Comparison of ENCODE assay signal across 8 cellular contexts in the genomic region with DNA sequence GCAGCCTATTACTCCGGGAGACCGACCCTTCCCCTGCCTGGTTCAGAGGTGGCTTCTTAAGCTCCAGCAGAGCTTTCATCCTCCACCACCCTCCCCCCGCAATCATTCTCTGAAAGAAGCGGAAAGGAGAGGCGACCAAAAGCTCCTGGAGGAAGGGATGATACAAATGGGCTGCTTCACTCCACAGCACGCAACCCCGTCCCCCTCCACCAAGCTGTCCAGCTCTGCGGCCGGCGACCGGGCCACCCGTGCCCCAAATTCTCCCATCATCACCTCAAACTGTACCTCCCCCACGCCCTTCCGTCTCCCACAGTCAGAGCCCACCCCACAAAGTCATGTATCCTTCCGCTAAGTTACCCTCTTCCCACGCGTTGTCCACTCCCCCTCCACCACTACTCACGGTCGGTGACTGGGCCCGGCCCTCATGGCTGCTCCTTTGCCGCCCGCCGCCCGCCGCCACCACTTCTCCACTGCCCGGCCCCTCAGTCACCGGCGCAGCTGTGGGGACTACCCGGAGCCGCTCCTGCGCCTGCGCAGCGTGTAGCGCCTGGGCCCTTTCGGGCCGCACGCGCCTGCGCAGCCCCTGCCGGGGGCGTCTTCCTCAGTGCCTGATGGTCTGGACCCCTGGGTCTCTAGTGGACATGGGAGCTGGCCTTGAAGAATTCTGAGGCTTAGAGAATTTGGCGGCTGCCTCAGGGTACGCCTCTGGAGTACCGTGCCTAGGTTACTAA. TPM values are rescaled to one million over a fixed set of nuclear protein-coding genes. Genes with fewer than 3 reads are reported as not detected.
DNase-seq lines count a peak whose midpoint lies in the region; ATAC-seq and TF ChIP-seq lines count a peak whose summit lies in the region.

A gene with protein sequence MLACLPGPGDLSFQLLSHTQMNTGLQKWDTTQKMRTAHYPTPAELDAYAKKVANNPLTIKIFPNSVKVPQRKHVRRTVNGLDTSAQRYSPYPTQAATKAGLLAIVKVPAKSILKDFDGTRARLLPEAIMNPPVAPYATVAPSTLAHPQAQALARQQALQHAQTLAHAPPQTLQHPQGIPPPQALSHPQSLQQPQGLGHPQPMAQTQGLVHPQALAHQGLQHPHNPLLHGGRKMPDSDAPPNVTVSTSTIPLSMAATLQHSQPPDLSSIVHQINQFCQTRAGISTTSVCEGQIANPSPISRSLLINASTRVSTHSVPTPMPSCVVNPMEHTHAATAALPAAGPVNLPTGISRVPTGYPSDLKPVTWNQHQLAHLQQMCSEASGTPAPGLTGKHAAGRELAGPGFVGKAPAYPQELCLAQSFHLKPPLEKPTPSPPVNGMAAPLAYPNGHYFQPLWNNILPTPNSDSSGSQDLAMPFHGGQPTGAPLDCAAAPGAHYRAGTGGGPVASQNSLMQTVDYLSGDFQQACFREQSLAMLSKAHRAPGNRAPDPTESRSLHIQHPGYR (minus strand): TSS at position 509 of the 731 bp plus-strand sequence. CDS start 76,123 bp downstream, outside the sequence.

- H3K27ac ChIP-seq in Peyer's patch (peak within 1 kb of the TSS; percentile 83 to 96 (median 84)), esophagus muscularis mucosa (replicated peaks in 1 of 4) (peak within 1 kb of the TSS; percentile 75 to 88 (median 83)), muscle layer of colon (ENCODE audit: low read depth, low read length) (peak within 1 kb of the TSS; percentile 59)

- DNase-seq in Caco-2 (peak; percentile 90 to 94), Peyer's patch (peak; percentile 74 to 90 (median 84)), esophagus muscularis mucosa (ENCODE audit: extremely low spot score) (no peak)
- DNase-seq in Jurkat, Clone E6-1 (ENCODE audit: low read depth, low spot score): peak; percentile 70
- peak; percentile 76 for DNase-seq in activated T-cell treated with anti-CD3 and anti-CD28 coated beads, Interleukin-2, amount 50 U/mL, for 4 hours
- peak; percentile 67 for DNase-seq in stimulated activated CD8-positive, alpha-beta memory T cell treated with anti-CD3 and anti-CD28 coated beads, Interleukin-7, amount 100 ng/mL, for 1 hour (ENCODE audit: low read depth in 2 of 2)

- intact Hi-C loops in Caco-2 (cut with micrococcal nuclease; ENCODE audit: unreplicated experiment) (loop anchor here (1.0 kb wide), 1 partner anchor 115 kb away; no protein-coding TSS in a partner anchor), esophagus muscularis mucosa (cut with DNase I) (loop anchor here (5.0 kb wide), 2 partner anchors 35 to 80 kb away; no protein-coding TSS in a partner anchor)

- peak within 1 kb of the TSS; percentile 64 for H3K9ac ChIP-seq in muscle layer of colon (ENCODE audit: low read length)

- H3K36me3 Mint-ChIP-seq in Caco-2 (ENCODE audit: insufficient read depth, unreplicated experiment): peaks cover 4% of the 10 kb centered on the region
- peaks cover 6% of the 10 kb centered on the region for H3K36me3 Mint-ChIP-seq in activated T-cell treated with anti-CD3 and anti-CD28 coated beads, Interleukin-2, amount 50 U/mL, for 4 hours (ENCODE audit: insufficient read depth)

- TF ChIP-seq CTCF in Caco-2 (IDR thresholded peaks at IDR 0.05; ENCODE audit: insufficient read depth in 1 of 2, low read depth in 1 of 2, low read length in 1 of 2, severe bottlenecking in 1 of 2, unreplicated experiment in 1 of 2) (peak in 1 of 2 experiments; percentile 6), Peyer's patch (IDR thresholded peaks at IDR 0.05) (peak in 1 of 6 experiments; percentile 38), esophagus muscularis mucosa (IDR thresholded peaks at IDR 0.05) (peak in 1 of 3 experiments; percentile 39)

- TF ChIP-seq EP300 in esophagus muscularis mucosa (IDR thresholded peaks at IDR 0.05): no peak

- CTCF ChIA-PET in Caco-2 (lab: Charles Lee): interaction anchor here (0.6 to 2.2 kb wide), 5 partner anchors 37 to 738 kb away, joined by 5 to 29 read pairs (median 6); partner anchors contain the start of gene TLCD1

- H3K4me1 Mint-ChIP-seq in Caco-2 (ENCODE audit: low read depth, unreplicated experiment): no peaks in the 10 kb centered on the region
- H3K4me1 Mint-ChIP-seq in activated T-cell treated with anti-CD3 and anti-CD28 coated beads, Interleukin-2, amount 50 U/mL, for 4 hours (ENCODE audit: low read depth): peaks cover 24% of the 10 kb centered on the region

- H3K4me3 Mint-ChIP-seq in Caco-2 (ENCODE audit: unreplicated experiment): peak within 1 kb of the TSS; percentile 98
- peak within 1 kb of the TSS; percentile 99 for H3K4me3 Mint-ChIP-seq in activated T-cell treated with anti-CD3 and anti-CD28 coated beads, Interleukin-2, amount 50 U/mL, for 4 hours

- peak; percentile 64 to 88 for TF ChIP-seq POLR2A in Peyer's patch (IDR thresholded peaks at IDR 0.05)
- peak; percentile 69 for TF ChIP-seq POLR2A in esophagus muscularis mucosa (IDR thresholded peaks at IDR 0.05; ENCODE audit: low read depth)

- peak; percentile 83 for ATAC-seq in GM21526 (IDR thresholded peaks at IDR 0.05; ENCODE audit: low FRiP score, unreplicated experiment)
- peak; percentile 99 to 100 for ATAC-seq in activated T-cell treated with anti-CD3 and anti-CD28 coated beads, Interleukin-2, amount 50 U/mL, for 4 hours

- H3K36me3 ChIP-seq in Caco-2 (ENCODE audit: control insufficient read depth, insufficient read depth, low read length) (no peaks in the 10 kb centered on the region), Peyer's patch (no peaks in the 10 kb centered on the region), esophagus muscularis mucosa (peaks cover 0 to 4% (median 0%) of the 10 kb centered on the region in 4 donors), muscle layer of colon (ENCODE audit: insufficient read depth, low read length) (no peaks in the 10 kb centered on the region)

- no peaks in the 10 kb centered on the region for H3K27me3 ChIP-seq in Caco-2 (replicated peaks; ENCODE audit: control insufficient read depth, insufficient read depth, low read length)
- no peaks in the 10 kb centered on the region for H3K27me3 ChIP-seq in Peyer's patch
- no peaks in the 10 kb centered on the region for H3K27me3 ChIP-seq in esophagus muscularis mucosa
- H3K27me3 ChIP-seq in muscle layer of colon (ENCODE audit: control insufficient read depth in 1 of 2, insufficient read depth in 2 of 2, low read length in 2 of 2): no peaks in the 10 kb centered on the region

- WGBS in esophagus muscularis mucosa: under 1% methylated on average over 40 of the region's 44 CpGs

- POLR2A ChIA-PET in Caco-2 (lab: Charles Lee): interaction anchor here (0.5 to 1.4 kb wide), 11 partner anchors 10 to 180 kb away, joined by 3 to 19 read pairs (median 4); partner anchors contain the start of genes PHF12, SDF2 and SUPT6H

- no peaks in the 10 kb centered on the region for H3K9me3 ChIP-seq in Caco-2
- no peaks in the 10 kb centered on the region for H3K9me3 ChIP-seq in Peyer's patch
- H3K9me3 ChIP-seq in esophagus muscularis mucosa: no peaks in the 10 kb centered on the region
- H3K9me3 ChIP-seq in muscle layer of colon (ENCODE audit: low read length): no peaks in the 10 kb centered on the region

- H3K27ac Mint-ChIP-seq in Caco-2 (ENCODE audit: unreplicated experiment): peak within 1 kb of the TSS; percentile 82

- no peaks in the 10 kb centered on the region for H3K9me3 Mint-ChIP-seq in Caco-2 (ENCODE audit: unreplicated experiment)
- no peaks in the 10 kb centered on the region for H3K9me3 Mint-ChIP-seq in activated T-cell treated with anti-CD3 and anti-CD28 coated beads, Interleukin-2, amount 50 U/mL, for 4 hours

- H3K27me3 Mint-ChIP-seq in Caco-2 (ENCODE audit: insufficient read depth, unreplicated experiment): no peaks in the 10 kb centered on the region
- no peaks in the 10 kb centered on the region for H3K27me3 Mint-ChIP-seq in activated T-cell treated with anti-CD3 and anti-CD28 coated beads, Interleukin-2, amount 50 U/mL, for 4 hours (ENCODE audit: low read depth)

- H3K4me3 ChIP-seq in Caco-2 (ENCODE audit: low read depth, low read length) (peak within 1 kb of the TSS; percentile 84), Peyer's patch (peak within 1 kb of the TSS; percentile 70 to 76 (median 72)), esophagus muscularis mucosa (peak within 1 kb of the TSS; percentile 75 to 97 (median 83)), muscle layer of colon (ENCODE audit: low read depth in 1 of 2, low read length in 2 of 2) (peak within 1 kb of the TSS; percentile 35 to 84)
- H3K4me3 ChIP-seq in Jurkat, Clone E6-1 (ENCODE audit: low read length): peak within 1 kb of the TSS; percentile 76

- H3K4me1 ChIP-seq in Caco-2: peaks cover 8% of the 10 kb centered on the region
- peaks cover 0 to 17% (median 4%) of the 10 kb centered on the region in 4 donors for H3K4me1 ChIP-seq in Peyer's patch
- peaks cover 8 to 34% (median 25%) of the 10 kb centered on the region in 4 donors for H3K4me1 ChIP-seq in esophagus muscularis mucosa
- peaks cover 4% of the 10 kb centered on the region for H3K4me1 ChIP-seq in muscle layer of colon (ENCODE audit: insufficient read depth, low read length)

- no TSS peak for BruUV-seq in Caco-2 (replicated peaks; lab: Mats Ljungman, UMichigan)

RNA-seq across cellular contexts. Expression of the gene that starts here (rescaled TPM):
- total RNA-seq in Caco-2 (2022) (37.6 and 39.5 TPM in 2 replicates), Peyer's patch (10 to 100 TPM; 28.1 to 55.8 (median 44.6) TPM), esophagus muscularis mucosa (10 to 100 TPM; 15.9 to 48.1 (median 30.3) TPM)
- polyA plus RNA-seq in Jurkat, Clone E6-1 (2012; ENCODE audit: insufficient read depth, insufficient read length): 12.1 TPM
- 10 to 100 TPM; 23.5 to 26.4 (median 24.9) TPM for total RNA-seq in activated T-cell treated with anti-CD3 and anti-CD28 coated beads, Interleukin-2, amount 50 U/mL, for 4 hours
